ENCODE assay signal across 9 cellular contexts in genomic region chr11:6249822-6250555, GRCh38. TPM values are rescaled to one million over a fixed set of nuclear protein-coding genes. Genes with fewer than 3 reads are reported as not detected.
DNase-seq lines count a peak whose midpoint lies in the region; ATAC-seq and TF ChIP-seq lines count a peak whose summit lies in the region.
"Had no signal": no experiment of that assay in that cellular context is flagged by ENCODE, and none has a peak within 500 bp of the region (broad histone marks: within the 10 kb centered on the region; RNA-seq: fewer than 3 reads in every experiment).

No MANE protein-coding gene starts in this region.

- H3K36me3 ChIP-seq in left lung (no peaks in the 10 kb centered on the region), GM23338 (ENCODE audit: insufficient read depth) (no peaks in the 10 kb centered on the region)
- H3K36me3 ChIP-seq: suprapubic skin had no signal

- H3K4me3 ChIP-seq in left lung (no peak overlapping the region), GM23338 (no peak overlapping the region)
- H3K4me3 ChIP-seq: suprapubic skin had no signal

- TF ChIP-seq CTCF in left lung (IDR thresholded peaks at IDR 0.05) (no peak), GM23338 (conservative IDR thresholded peaks at IDR 0.05; ENCODE audit: low read depth in 2 of 2) (no peak)

- H3K79me2 ChIP-seq in GM23338 (replicated peaks; ENCODE audit: insufficient read depth): no peaks in the 10 kb centered on the region

- peak; percentile 46 for ATAC-seq in left lung
- no peak for ATAC-seq in GM23338
- no peak for ATAC-seq in GM19351 (IDR thresholded peaks at IDR 0.05; ENCODE audit: unreplicated experiment)

- H3K27me3 Mint-ChIP-seq in GM23338 (ENCODE audit: insufficient read depth, low read depth, poor library complexity): no peaks in the 10 kb centered on the region

- no peak overlapping the region for H3K27ac Mint-ChIP-seq in GM23338

- H3K4me1 Mint-ChIP-seq in GM23338: peaks cover 7% of the 10 kb centered on the region; the same call in 2 of the 3 replicates

- no peaks in the 10 kb centered on the region for H3K9me3 ChIP-seq in left lung
- H3K9me3 ChIP-seq: suprapubic skin had no signal

- no peak overlapping the region for H3K4me2 ChIP-seq in GM23338

- H3K27ac ChIP-seq in left lung (peak overlapping the region in 1 of 2 donors; percentile 13), GM23338 (ENCODE audit: low read depth) (no peak overlapping the region)
- H3K27ac ChIP-seq: suprapubic skin had no signal

- intact Hi-C loops in left lung (cut with DNase I): no loop called here

- no peaks in the 10 kb centered on the region for H3K9me2 ChIP-seq in GM23338 (ENCODE audit: insufficient read depth)

- no peaks in the 10 kb centered on the region for H3K36me3 Mint-ChIP-seq in GM23338 (ENCODE audit: low read depth)

- DNase-seq in DMS 273 treated with DMSO at 0.1 percent for 48 hours (lab: John Stamatoyannopoulos, UW) (peak; percentile 1), UCSD-AML1 (lab: John Stamatoyannopoulos, UW; ENCODE audit: unreplicated experiment) (peak; percentile 25), left lung (peak; percentile 54 to 62), DMS114 treated with DMSO at 0.1 percent for 48 hours (lab: John Stamatoyannopoulos, UW; ENCODE audit: unreplicated experiment) (no peak), GM23338 (ENCODE audit: low spot score) (no peak)

- H3K4me1 ChIP-seq in left lung: no peaks in the 10 kb centered on the region
- 0 out of 2 replicates have a peak, but pooled peaks cover 3% of the 10 kb centered on the region for H3K4me1 ChIP-seq in GM23338 (ENCODE audit: insufficient read depth)

- H3K27me3 ChIP-seq in left lung (no peaks in the 10 kb centered on the region), GM23338 (ENCODE audit: insufficient read depth) (peaks cover 4% of the 10 kb centered on the region)
- H3K27me3 ChIP-seq: suprapubic skin had no signal

- H3K4me3 Mint-ChIP-seq in GM23338: no peak overlapping the region

- no peaks in the 10 kb centered on the region for H4K20me1 ChIP-seq in GM23338 (replicated peaks; ENCODE audit: insufficient read depth)

- no peaks in the 10 kb centered on the region; the same call in 2 of the 3 replicates for H3K9me3 Mint-ChIP-seq in GM23338

- H3F3A ChIP-seq in GM23338 (replicated peaks; ENCODE audit: low read depth): no peaks in the 10 kb centered on the region

- H2AFZ ChIP-seq in GM23338: no peak overlapping the region

TF ChIP-seq in GM23338, 12 proteins besides CTCF, POLR2A, EP300 and RAD21:
- TF ChIP-seq REST (IDR thresholded peaks at IDR 0.05; ENCODE audit: unreplicated experiment): no peak
- no peak for TF ChIP-seq NANOG (IDR thresholded peaks at IDR 0.05; ENCODE audit: borderline replicate concordance)
- TF ChIP-seq STAT1 (IDR thresholded peaks at IDR 0.05; ENCODE audit: unreplicated experiment): no peak
- TF ChIP-seq JUNB (IDR thresholded peaks at IDR 0.05; ENCODE audit: unreplicated experiment): no peak

RNA-seq across cellular contexts. Expression of gene CCKBR, which starts 9.6 kb away (rescaled TPM):
- not detected for total RNA-seq in left lung
- 7.0 and 8.2 TPM in 2 replicates for total RNA-seq in GM23338 (2014; rRNA removed; shearing (Covaris generic))
- polyA plus RNA-seq in GM23338 (2016; fragmentation: Nextera tagmentation; extraction: Ambion mirVana): 3.9 and 4.8 TPM in 2 replicates
- total RNA-seq: activated CD8-positive, alpha-beta memory T cell treated with anti-CD3 and anti-CD28 coated beads for 36 hours; mesenteric fat pad had no signal

RNA-seq across cellular contexts. Expression of gene CNGA4, which starts 11.1 kb away (rescaled TPM):
- total RNA-seq in left lung: 1 to 10 TPM in 1 of 2 donors, not detected in 1; 2.1 TPM
- total RNA-seq in GM23338 (2014; rRNA removed; shearing (Covaris generic)): not detected in 2 replicates
- polyA plus RNA-seq in GM23338 (2016; fragmentation: Nextera tagmentation; extraction: Ambion mirVana): 0.15 TPM in 1 of 2 replicates, not detected in the other
- total RNA-seq: activated CD8-positive, alpha-beta memory T cell treated with anti-CD3 and anti-CD28 coated beads for 36 hours; mesenteric fat pad; suprapubic skin had no signal

RNA-seq across cellular contexts. Expression of gene FHIP1B, which starts 15.6 kb away (rescaled TPM):
- 10 to 100 TPM; 34.9 to 43.0 TPM for total RNA-seq in left lung
- total RNA-seq in GM23338 (2014; rRNA removed; shearing (Covaris generic)): 20.0 and 34.5 TPM in 2 replicates
- 10.3 TPM in 2 replicates for polyA plus RNA-seq in GM23338 (2016; fragmentation: Nextera tagmentation; extraction: Ambion mirVana)

RNA-seq across cellular contexts. Expression of gene C11orf42, which starts 44.6 kb away (rescaled TPM):
- not detected for total RNA-seq in left lung
- not detected in 2 replicates for total RNA-seq in GM23338 (2014; rRNA removed; shearing (Covaris generic))
- polyA plus RNA-seq in GM23338 (2016; fragmentation: Nextera tagmentation; extraction: Ambion mirVana): not detected in 2 replicates
- total RNA-seq: activated CD8-positive, alpha-beta memory T cell treated with anti-CD3 and anti-CD28 coated beads for 36 hours; mesenteric fat pad; suprapubic skin had no signal

RNA-seq across cellular contexts. Expression of gene OR52W1, which starts 51.0 kb away (rescaled TPM):
- total RNA-seq in left lung: not detected
- total RNA-seq in GM23338 (2014; rRNA removed; shearing (Covaris generic)): not detected in 2 replicates
- not detected in 2 replicates for polyA plus RNA-seq in GM23338 (2016; fragmentation: Nextera tagmentation; extraction: Ambion mirVana)
- total RNA-seq: activated CD8-positive, alpha-beta memory T cell treated with anti-CD3 and anti-CD28 coated beads for 36 hours; mesenteric fat pad; suprapubic skin had no signal

Comparison
In these comparisons a context has a peak if more than half of its experiments do, and no peak if none do; other contexts are left out.
1. DNase-seq: peak in DMS 273 treated with DMSO at 0.1 percent for 48 hours (single experiment), UCSD-AML1 (single experiment) and left lung (2 of 2); none in DMS114 treated with DMSO at 0.1 percent for 48 hours (single experiment) and GM23338 (single experiment).